In the genomic region with DNA sequence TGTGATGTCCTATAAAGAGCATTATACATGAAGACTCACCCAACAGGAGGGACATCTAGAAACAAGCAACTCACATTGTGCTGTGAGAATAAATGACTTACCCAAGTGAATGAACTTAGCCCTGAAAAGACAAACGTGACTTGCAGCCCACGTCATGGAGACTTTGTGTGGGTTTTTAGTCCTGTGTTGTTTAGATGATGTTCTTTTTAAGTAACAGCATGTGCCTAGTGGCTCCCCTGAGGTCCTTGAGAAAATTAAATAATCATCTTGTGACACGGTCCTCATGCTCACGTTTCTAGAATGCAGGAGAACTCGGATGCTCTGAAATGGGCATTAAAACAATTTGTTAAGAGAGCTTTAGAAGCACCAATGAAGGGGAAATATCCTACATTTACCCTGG, we compare ENCODE assay signal across 11 cellular contexts.
DNase-seq lines count a peak whose midpoint lies in the region; ATAC-seq and TF ChIP-seq lines count a peak whose summit lies in the region.
"Had no signal": no experiment of that assay in that cellular context is flagged by ENCODE, and none has a peak within 500 bp of the region (broad histone marks: within the 10 kb centered on the region; RNA-seq: fewer than 3 reads in every experiment).

No MANE protein-coding gene starts in this region.

- POLR2A ChIA-PET in WTC11 (lab: Charles Lee): no interaction called here

- no peak for ATAC-seq in WTC11
- ATAC-seq: stimulated activated naive B cell treated with anti-CD40 and anti-IgM and Interleukin-4, amounts not matched to agents 10 μg/mL and 1 μg/mL and 100 μg/mL, for 72 hours had no signal

- H3K9me3 ChIP-seq in fibroblast of lung (ENCODE audit: control insufficient read depth, insufficient read depth, low read depth, low read length) (no peaks in the 10 kb centered on the region), transverse colon (no peaks in the 10 kb centered on the region)

- peak; percentile 30 for TF ChIP-seq POLR2A in transverse colon (IDR thresholded peaks at IDR 0.05)

- no peaks in the 10 kb centered on the region for H3K27me3 ChIP-seq in fibroblast of lung (ENCODE audit: control insufficient read depth, insufficient read depth, low read length)
- H3K27me3 ChIP-seq in transverse colon: no peaks in the 10 kb centered on the region

- peak overlapping the region; percentile 42 to 79 (median 73) for H3K4me3 ChIP-seq in fibroblast of lung (replicated peaks in 1 of 4; ENCODE audit: control extremely low read depth in 1 of 4, insufficient read depth in 1 of 4, low read depth in 3 of 4, low read length in 4 of 4)
- H3K4me3 ChIP-seq in transverse colon: peak overlapping the region in 2 of 4 donors; percentile 26 to 35

- intact Hi-C loops in transverse colon (cut with DNase I; ENCODE audit: low total_unique reads): no loop called here

- H3K4me1 Mint-ChIP-seq in WTC11 (peaks cover 24% of the 10 kb centered on the region), nephron progenitor cell (peaks cover 59% of the 10 kb centered on the region)

- in situ Hi-C loops in transverse colon (cut with MboI; ENCODE audit: low pct_ligation_motif_present in 1 of 4, low pct_unique_long_range_greater_than_20kb in 1 of 4, low sequenced_read_pairs in 3 of 4): no loop called here

- no peak for TF ChIP-seq CTCF in WTC11 (IDR thresholded peaks at IDR 0.05)
- no peak for TF ChIP-seq CTCF in fibroblast of lung (conservative IDR thresholded peaks at IDR 0.05 in 1 of 2, IDR thresholded peaks at IDR 0.05 in 1 of 2; ENCODE audit: low read depth in 1 of 2, low read length in 2 of 2)
- TF ChIP-seq CTCF in nephron progenitor cell (IDR thresholded peaks at IDR 0.05): no peak
- TF ChIP-seq CTCF in transverse colon (IDR thresholded peaks at IDR 0.05): no peak

- peak overlapping the region; percentile 95 for H3K27ac ChIP-seq in fibroblast of lung (ENCODE audit: insufficient read depth, low read length)
- H3K27ac ChIP-seq in transverse colon: peak overlapping the region; percentile 72 to 87 (median 84)

- peak; percentile 55 for TF ChIP-seq EP300 in transverse colon (IDR thresholded peaks at IDR 0.05; ENCODE audit: low read depth)

- WGBS in transverse colon (ENCODE audit: low coverage in 1 of 2), 2 donors: 63 to 65% methylated on average over 3 to 5 of the region's 5 CpGs

- peak overlapping the region; percentile 85 for H3K9ac ChIP-seq in fibroblast of lung (ENCODE audit: insufficient read depth, low read length)

- H2AFZ ChIP-seq in fibroblast of lung (ENCODE audit: low read length): no peak overlapping the region

- H3K36me3 Mint-ChIP-seq in WTC11: no peaks in the 10 kb centered on the region
- H3K36me3 Mint-ChIP-seq in nephron progenitor cell (ENCODE audit: low read depth): peaks cover 19% of the 10 kb centered on the region
- H3K36me3 Mint-ChIP-seq: stimulated activated naive B cell treated with anti-CD40 and anti-IgM and Interleukin-4, amounts not matched to agents 10 μg/mL and 1 μg/mL and 100 μg/mL, for 72 hours had no signal

- no peaks in the 10 kb centered on the region for H4K20me1 ChIP-seq in fibroblast of lung (ENCODE audit: control insufficient read depth, extremely low read depth, insufficient read depth, low read length)

- H3K4me1 ChIP-seq in fibroblast of lung (ENCODE audit: control insufficient read depth, extremely low read depth, insufficient read depth, low read length): peaks cover 4% of the 10 kb centered on the region
- peaks cover 0 to 6% (median 0%) of the 10 kb centered on the region in 4 donors for H3K4me1 ChIP-seq in transverse colon

- H3K79me2 ChIP-seq in fibroblast of lung (ENCODE audit: control insufficient read depth, insufficient read depth, low read length): peaks cover 30% of the 10 kb centered on the region

- H3K4me2 ChIP-seq in fibroblast of lung (ENCODE audit: extremely low read depth, insufficient read depth, low read length): peak overlapping the region; percentile 88

- H3K27ac Mint-ChIP-seq in WTC11 (peak overlapping the region; percentile 30; the same call in 1 of the 2 replicates), nephron progenitor cell (peak overlapping the region; percentile 96)
- H3K27ac Mint-ChIP-seq: activated T-cell treated with anti-CD3 and anti-CD28 coated beads, Interleukin-2, amount 50 U/mL, for 24 hours; stimulated activated naive B cell treated with anti-CD40 and anti-IgM and Interleukin-4, amounts not matched to agents 10 μg/mL and 1 μg/mL and 100 μg/mL, for 72 hours had no signal

- no peak overlapping the region for H3K4me3 Mint-ChIP-seq in WTC11
- H3K4me3 Mint-ChIP-seq in nephron progenitor cell: peak overlapping the region; percentile 39
- H3K4me3 Mint-ChIP-seq: activated T-cell treated with anti-CD3 and anti-CD28 coated beads, Interleukin-2, amount 50 U/mL, for 24 hours; stimulated activated naive B cell treated with anti-CD40 and anti-IgM and Interleukin-4, amounts not matched to agents 10 μg/mL and 1 μg/mL and 100 μg/mL, for 72 hours had no signal

- CTCF ChIA-PET in WTC11 (lab: Charles Lee): interaction anchor here (0.6 kb wide), 1 partner anchor 328 kb away, joined by 3 read pairs; no protein-coding TSS in a partner anchor

- no peak for DNase-seq in WTC11 (ENCODE audit: low spot score)
- DNase-seq in fibroblast of lung (ENCODE audit: low read depth in 2 of 2): peak; percentile 37 to 79
- no peak for DNase-seq in nephron progenitor cell
- DNase-seq in transverse colon: no peak
- DNase-seq in HK-2 (ENCODE audit: unreplicated experiment): no peak
- no peak for DNase-seq in NCI-H82 (lab: John Stamatoyannopoulos, UW)
- DNase-seq in NCI-H446 treated with DMSO at 0.1 percent for 48 hours (lab: John Stamatoyannopoulos, UW): no peak
- DNase-seq in cortex of kidney (lab: John Stamatoyannopoulos, UW): no peak
- DNase-seq: activated T-cell treated with anti-CD3 and anti-CD28 coated beads, Interleukin-2, amount 50 U/mL, for 24 hours; DND-41; stimulated activated naive B cell treated with anti-CD40 and anti-IgM and Interleukin-4, amounts not matched to agents 10 μg/mL and 1 μg/mL and 100 μg/mL, for 72 hours had no signal

- H3K36me3 ChIP-seq in fibroblast of lung (ENCODE audit: control insufficient read depth, insufficient read depth, low read length) (no peaks in the 10 kb centered on the region), transverse colon (no peaks in the 10 kb centered on the region)

- H3K27me3 Mint-ChIP-seq in WTC11 (ENCODE audit: low read depth) (no peaks in the 10 kb centered on the region; the same call in 1 of the 2 replicates), nephron progenitor cell (ENCODE audit: low read depth, poor library complexity) (no peaks in the 10 kb centered on the region)

- H3K9me3 Mint-ChIP-seq in WTC11 (no peaks in the 10 kb centered on the region), nephron progenitor cell (peaks cover 3% of the 10 kb centered on the region)
- H3K9me3 Mint-ChIP-seq: activated T-cell treated with anti-CD3 and anti-CD28 coated beads, Interleukin-2, amount 50 U/mL, for 24 hours; stimulated activated naive B cell treated with anti-CD40 and anti-IgM and Interleukin-4, amounts not matched to agents 10 μg/mL and 1 μg/mL and 100 μg/mL, for 72 hours had no signal

TF ChIP-seq in WTC11, 78 proteins besides CTCF, POLR2A, EP300 and RAD21:
- TF ChIP-seq CREB1 (CRISPR knock-in tag; IDR thresholded peaks at IDR 0.05): no peak
- TF ChIP-seq, protein P1, sequence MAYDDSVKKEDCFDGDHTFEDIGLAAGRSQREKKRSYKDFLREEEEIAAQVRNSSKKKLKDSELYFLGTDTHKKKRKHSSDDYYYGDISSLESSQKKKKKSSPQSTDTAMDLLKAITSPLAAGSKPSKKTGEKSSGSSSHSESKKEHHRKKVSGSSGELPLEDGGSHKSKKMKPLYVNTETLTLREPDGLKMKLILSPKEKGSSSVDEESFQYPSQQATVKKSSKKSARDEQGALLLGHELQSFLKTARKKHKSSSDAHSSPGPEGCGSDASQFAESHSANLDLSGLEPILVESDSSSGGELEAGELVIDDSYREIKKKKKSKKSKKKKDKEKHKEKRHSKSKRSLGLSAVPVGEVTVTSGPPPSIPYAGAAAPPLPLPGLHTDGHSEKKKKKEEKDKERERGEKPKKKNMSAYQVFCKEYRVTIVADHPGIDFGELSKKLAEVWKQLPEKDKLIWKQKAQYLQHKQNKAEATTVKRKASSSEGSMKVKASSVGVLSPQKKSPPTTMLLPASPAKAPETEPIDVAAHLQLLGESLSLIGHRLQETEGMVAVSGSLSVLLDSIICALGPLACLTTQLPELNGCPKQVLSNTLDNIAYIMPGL (CRISPR knock-in tag; IDR thresholded peaks at IDR 0.05): no peak
- TF ChIP-seq KAT7 (CRISPR knock-in tag; IDR thresholded peaks at IDR 0.05; ENCODE audit: borderline replicate concordance): no peak
- no peak for TF ChIP-seq RORB (CRISPR knock-in tag; IDR thresholded peaks at IDR 0.05)
- TF ChIP-seq TEAD4 (CRISPR knock-in tag; IDR thresholded peaks at IDR 0.05): no peak
- no peak for TF ChIP-seq IRF2 (CRISPR knock-in tag; IDR thresholded peaks at IDR 0.05; ENCODE audit: borderline replicate concordance, low read depth)
- TF ChIP-seq, protein P2, sequence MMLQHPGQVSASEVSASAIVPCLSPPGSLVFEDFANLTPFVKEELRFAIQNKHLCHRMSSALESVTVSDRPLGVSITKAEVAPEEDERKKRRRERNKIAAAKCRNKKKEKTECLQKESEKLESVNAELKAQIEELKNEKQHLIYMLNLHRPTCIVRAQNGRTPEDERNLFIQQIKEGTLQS (CRISPR knock-in tag; conservative IDR thresholded peaks at IDR 0.05): no peak
- TF ChIP-seq, protein P3, sequence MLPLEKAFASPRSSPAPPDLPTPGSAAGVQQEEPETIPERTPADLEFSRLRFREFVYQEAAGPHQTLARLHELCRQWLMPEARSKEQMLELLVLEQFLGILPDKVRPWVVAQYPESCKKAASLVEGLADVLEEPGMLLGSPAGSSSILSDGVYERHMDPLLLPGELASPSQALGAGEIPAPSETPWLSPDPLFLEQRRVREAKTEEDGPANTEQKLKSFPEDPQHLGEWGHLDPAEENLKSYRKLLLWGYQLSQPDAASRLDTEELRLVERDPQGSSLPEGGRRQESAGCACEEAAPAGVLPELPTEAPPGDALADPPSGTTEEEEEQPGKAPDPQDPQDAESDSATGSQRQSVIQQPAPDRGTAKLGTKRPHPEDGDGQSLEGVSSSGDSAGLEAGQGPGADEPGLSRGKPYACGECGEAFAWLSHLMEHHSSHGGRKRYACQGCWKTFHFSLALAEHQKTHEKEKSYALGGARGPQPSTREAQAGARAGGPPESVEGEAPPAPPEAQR (CRISPR knock-in tag; IDR thresholded peaks at IDR 0.05): no peak
- TF ChIP-seq ATF1 (CRISPR knock-in tag; IDR thresholded peaks at IDR 0.05): no peak

Comparison
In these comparisons a context has a peak if more than half of its experiments do, and no peak if none do; other contexts are left out.
1. DNase-seq: peak in fibroblast of lung (2 of 2); none in WTC11 (single experiment), nephron progenitor cell (single experiment), transverse colon (single experiment), HK-2 (single experiment), NCI-H82 (single experiment), NCI-H446 treated with DMSO at 0.1 percent for 48 hours (single experiment) and cortex of kidney (single experiment).